In genomic region chr3:37320276-37320675, GRCh38 we compare ENCODE assay signal across 17 cellular contexts.
DNase-seq lines count a peak whose midpoint lies in the region; ATAC-seq and TF ChIP-seq lines count a peak whose summit lies in the region.
"Had no signal": no experiment of that assay in that cellular context is flagged by ENCODE, and none has a peak within 500 bp of the region (broad histone marks: within the 10 kb centered on the region; RNA-seq: fewer than 3 reads in every experiment).

No MANE protein-coding gene starts in this region.

- no peak overlapping the region for H3K27ac ChIP-seq in SK-N-SH (ENCODE audit: low read depth in 2 of 2, low read length in 1 of 2)
- H3K27ac ChIP-seq in effector memory CD4-positive, alpha-beta T cell (ENCODE audit: insufficient read depth, low read length, poor library complexity, severe bottlenecking), result no peak overlapping the region
- H3K27ac ChIP-seq: coronary artery, SJCRH30 had no signal

- H3K36me3 ChIP-seq in SK-N-SH (replicated peaks in 1 of 2; ENCODE audit: control insufficient read depth in 1 of 2, insufficient read depth in 2 of 2, low read length in 1 of 2), result peaks cover 63 to 70% of the 10 kb centered on the region in 2 experiments
- H3K36me3 ChIP-seq in effector memory CD4-positive, alpha-beta T cell (ENCODE audit: control insufficient read depth, insufficient read depth, low read length), result peaks cover 43% of the 10 kb centered on the region

- H3K9me2 ChIP-seq in SK-N-SH, result no peaks in the 10 kb centered on the region

- H3K4me1 ChIP-seq in SK-N-SH (ENCODE audit: control insufficient read depth in 1 of 2, insufficient read depth in 2 of 2, low read depth in 1 of 2, low read length in 1 of 2), result no peaks in the 10 kb centered on the region
- H3K4me1 ChIP-seq in effector memory CD4-positive, alpha-beta T cell (ENCODE audit: control insufficient read depth, insufficient read depth, low read length, poor library complexity, severe bottlenecking), result no peaks in the 10 kb centered on the region
- H3K4me1 ChIP-seq: BE2C, SJCRH30 had no signal

- H3K9me3 ChIP-seq in SK-N-SH, result no peaks in the 10 kb centered on the region
- no peaks in the 10 kb centered on the region for H3K9me3 ChIP-seq in effector memory CD4-positive, alpha-beta T cell (ENCODE audit: control insufficient read depth, low read length)
- H3K9me3 ChIP-seq: BE2C, heart left ventricle, SJCRH30, thyroid gland had no signal

- no peak for TF ChIP-seq EP300 in SK-N-SH (IDR thresholded peaks at IDR 0.05; ENCODE audit: borderline replicate concordance in 1 of 2, low read depth in 1 of 2, low read length in 1 of 2)

- no peak overlapping the region for H3K9ac ChIP-seq in SK-N-SH

- peak; percentile 90 for ATAC-seq in GM21529 (IDR thresholded peaks at IDR 0.05; ENCODE audit: unreplicated experiment)
- ATAC-seq: heart left ventricle had no signal

- over 99% methylated on average over 4 of the region's 4 CpGs for WGBS in SK-N-SH (ENCODE audit: low lambda C conversion rate)

- no peak overlapping the region for H2AFZ ChIP-seq in SK-N-SH (ENCODE audit: low read depth)

- no peaks in the 10 kb centered on the region for H4K20me1 ChIP-seq in SK-N-SH (ENCODE audit: insufficient read depth)

- H3K4me3 Mint-ChIP-seq in T-helper 2 cell treated with Interferon-gamma antibody and Interleukin-4, amounts not matched to agents 5 μg/mL and 100 μg/mL, for 36 hours, result no peak overlapping the region

- no peak for TF ChIP-seq CTCF in SK-N-SH (IDR thresholded peaks at IDR 0.05)

- no peak overlapping the region for H3K27ac Mint-ChIP-seq in T-helper 2 cell treated with Interferon-gamma antibody and Interleukin-4, amounts not matched to agents 5 μg/mL and 100 μg/mL, for 36 hours

- H3F3A ChIP-seq in SK-N-SH (replicated peaks; ENCODE audit: insufficient read depth), result no peaks in the 10 kb centered on the region

- CTCF ChIA-PET in SK-N-SH (lab: Yijun Ruan, JAX), result no interaction called here

- no peak for TF ChIP-seq RAD21 in SK-N-SH (IDR thresholded peaks at IDR 0.05; ENCODE audit: low read length)

- H3K4me3 ChIP-seq in SK-N-SH (ENCODE audit: low read depth in 2 of 2, low read length in 1 of 2), result no peak overlapping the region
- H3K4me3 ChIP-seq in effector memory CD4-positive, alpha-beta T cell (ENCODE audit: insufficient read depth, low read depth, low read length, poor library complexity, severe bottlenecking), result no peak overlapping the region
- H3K4me3 ChIP-seq: coronary artery, heart left ventricle, SJCRH30, smooth muscle cell, thyroid gland had no signal

- H3K36me3 Mint-ChIP-seq in T-helper 2 cell treated with Interferon-gamma antibody and Interleukin-4, amounts not matched to agents 5 μg/mL and 100 μg/mL, for 36 hours (ENCODE audit: low read depth), result peaks cover 60% of the 10 kb centered on the region

- POLR2A ChIA-PET in SK-N-SH (lab: Yijun Ruan, JAX), result no interaction called here

- H3K4me2 ChIP-seq in SK-N-SH, result no peak overlapping the region
- H3K4me2 ChIP-seq: smooth muscle cell had no signal

- DNase-seq in stimulated activated CD4-positive, alpha-beta T cell treated with anti-CD3 and anti-CD28 coated beads, Interleukin-4, amount 100 ng/mL, for 24 hours, result peak; percentile 33
- DNase-seq in stimulated activated CD4-positive, alpha-beta T cell treated with anti-CD3 and anti-CD28 coated beads, Interleukin-12 subunit alpha, Interleukin-12 subunit beta, amount 100 ng/mL, for 4 hours, result no peak
- peak; percentile 46 for DNase-seq in T-helper 2 cell treated with Interferon-gamma antibody and Interleukin-4, amounts not matched to agents 5 μg/mL and 100 μg/mL, for 36 hours (ENCODE audit: low spot score)
- DNase-seq in cerebellum (ENCODE audit: low spot score) (no peak), cerebellar nuclear complex (lab: John Stamatoyannopoulos, UW) (no peak), SK-N-SH (no peak)
- no peak for DNase-seq in effector memory CD4-positive, alpha-beta T cell
- DNase-seq: anterior cingulate cortex, BE2C, DMS 273 treated with DMSO at 0.1 percent for 48 hours, heart left ventricle, NCI-H345, SJCRH30, thyroid gland had no signal

- H3K4me1 Mint-ChIP-seq in T-helper 2 cell treated with Interferon-gamma antibody and Interleukin-4, amounts not matched to agents 5 μg/mL and 100 μg/mL, for 36 hours (ENCODE audit: low read depth), result peaks cover 15% of the 10 kb centered on the region

- H3K27me3 Mint-ChIP-seq in T-helper 2 cell treated with Interferon-gamma antibody and Interleukin-4, amounts not matched to agents 5 μg/mL and 100 μg/mL, for 36 hours (ENCODE audit: low read depth), result no peaks in the 10 kb centered on the region

- H3K27me3 ChIP-seq in SK-N-SH (ENCODE audit: insufficient read depth), result no peaks in the 10 kb centered on the region
- H3K27me3 ChIP-seq in effector memory CD4-positive, alpha-beta T cell (replicated peaks; ENCODE audit: control insufficient read depth, insufficient read depth, low read length, poor library complexity, severe bottlenecking), result no peaks in the 10 kb centered on the region
- H3K27me3 ChIP-seq: BE2C, heart left ventricle, SJCRH30, thyroid gland had no signal

- no peaks in the 10 kb centered on the region for H3K9me3 Mint-ChIP-seq in T-helper 2 cell treated with Interferon-gamma antibody and Interleukin-4, amounts not matched to agents 5 μg/mL and 100 μg/mL, for 36 hours

- H3K79me2 ChIP-seq in SK-N-SH (ENCODE audit: insufficient read depth), result no peaks in the 10 kb centered on the region

TF ChIP-seq in SK-N-SH, 30 proteins besides CTCF, POLR2A, EP300 and RAD21 (continues in another document):
- TF ChIP-seq ELF1 (IDR thresholded peaks at IDR 0.05), result no peak
- no peak for TF ChIP-seq PBX3 (IDR thresholded peaks at IDR 0.05)
- no peak for TF ChIP-seq EZH2phosphoT487 (IDR thresholded peaks at IDR 0.05; ENCODE audit: borderline replicate concordance, low read depth)
- no peak for TF ChIP-seq USF2 (IDR thresholded peaks at IDR 0.05; ENCODE audit: borderline replicate concordance, low read depth, low read length)
- TF ChIP-seq REST (IDR thresholded peaks at IDR 0.05; ENCODE audit: low read depth, low read length), result no peak
- no peak for TF ChIP-seq USF1 (IDR thresholded peaks at IDR 0.05; ENCODE audit: borderline replicate concordance, low read depth)
- TF ChIP-seq NRF1 (IDR thresholded peaks at IDR 0.05; ENCODE audit: low read depth, low read length), result no peak
- no peak for TF ChIP-seq RXRA (IDR thresholded peaks at IDR 0.05; ENCODE audit: borderline replicate concordance, low read depth)
- TF ChIP-seq IRF3 (IDR thresholded peaks at IDR 0.05; ENCODE audit: low read depth, low read length), result no peak

Comparison
In these comparisons a context has a peak if more than half of its experiments do, and no peak if none do; other contexts are left out.
1. DNase-seq: peak in stimulated activated CD4-positive, alpha-beta T cell treated with anti-CD3 and anti-CD28 coated beads, Interleukin-4, amount 100 ng/mL, for 24 hours (single experiment) and T-helper 2 cell treated with Interferon-gamma antibody and Interleukin-4, amounts not matched to agents 5 μg/mL and 100 μg/mL, for 36 hours (single experiment); none in stimulated activated CD4-positive, alpha-beta T cell treated with anti-CD3 and anti-CD28 coated beads, Interleukin-12 subunit alpha, Interleukin-12 subunit beta, amount 100 ng/mL, for 4 hours (single experiment), cerebellum (single experiment), cerebellar nuclear complex (0 of 2), SK-N-SH (single experiment) and effector memory CD4-positive, alpha-beta T cell (0 of 3).